ENCODE assay signal across 9 cellular contexts in the genomic region with DNA sequence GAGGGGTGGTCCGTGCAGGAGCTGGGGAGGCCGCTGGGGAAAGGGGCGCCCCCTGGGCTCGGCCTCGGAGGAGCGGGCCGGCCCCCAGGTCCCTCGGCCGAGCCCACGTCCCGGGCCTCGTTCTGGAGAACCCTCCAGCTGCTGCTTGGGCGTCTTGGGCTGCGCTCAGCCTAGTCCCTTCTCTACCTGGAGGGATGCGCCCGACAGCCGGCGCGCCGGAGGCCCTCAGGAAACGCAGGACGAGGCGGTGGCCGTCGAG. TPM values are rescaled to one million over a fixed set of nuclear protein-coding genes. Genes with fewer than 3 reads are reported as not detected.
DNase-seq lines count a peak whose midpoint lies in the region; ATAC-seq and TF ChIP-seq lines count a peak whose summit lies in the region.
"Had no signal": no experiment of that assay in that cellular context is flagged by ENCODE, and none has a peak within 500 bp of the region (broad histone marks: within the 10 kb centered on the region; RNA-seq: fewer than 3 reads in every experiment).

No MANE protein-coding gene starts in this region.

- H3K4me1 ChIP-seq in Caco-2: peaks cover 9% of the 10 kb centered on the region; the same call in 1 of the 2 replicates

- H3K9me3 ChIP-seq in Caco-2: no peaks in the 10 kb centered on the region

- H3K27ac Mint-ChIP-seq in Caco-2 (ENCODE audit: unreplicated experiment): no peak overlapping the region
- no peak overlapping the region for H3K27ac Mint-ChIP-seq in activated CD8-positive, alpha-beta T cell treated with anti-CD3 and anti-CD28 coated beads, Interleukin-2, amount 10 ng/mL, durations not matched to agents 7 days and 5 days

- no TSS peak for BruUV-seq in Caco-2 (replicated peaks; lab: Mats Ljungman, UMichigan)

- H3K27me3 Mint-ChIP-seq in Caco-2 (ENCODE audit: insufficient read depth, unreplicated experiment): no peaks in the 10 kb centered on the region
- no peaks in the 10 kb centered on the region for H3K27me3 Mint-ChIP-seq in activated CD8-positive, alpha-beta T cell treated with anti-CD3 and anti-CD28 coated beads, Interleukin-2, amount 10 ng/mL, durations not matched to agents 7 days and 5 days (ENCODE audit: low read depth)

- CTCF ChIA-PET in Caco-2 (lab: Charles Lee): interaction anchor here (0.8 kb wide), 1 partner anchor 217 kb away, joined by 3 read pairs; no protein-coding TSS in a partner anchor
- CTCF ChIA-PET in activated CD8-positive, alpha-beta T cell treated with anti-CD3 and anti-CD28 coated beads, Interleukin-2, amount 10 ng/mL, durations not matched to agents 7 days and 5 days (lab: Charles Lee): interaction anchor here (1.0 to 1.9 kb wide), 7 partner anchors 9 to 144 kb away, joined by 3 to 18 read pairs (median 6); a partner anchor contains a TSS

- TF ChIP-seq POLR2A in lower leg skin (IDR thresholded peaks at IDR 0.05): no peak

- no peaks in the 10 kb centered on the region for H3K27me3 ChIP-seq in Caco-2 (replicated peaks; ENCODE audit: control insufficient read depth, insufficient read depth, low read length)

- no peak for TF ChIP-seq CTCF in Caco-2 (IDR thresholded peaks at IDR 0.05; ENCODE audit: insufficient read depth in 1 of 2, low read depth in 1 of 2, low read length in 1 of 2, severe bottlenecking in 1 of 2, unreplicated experiment in 1 of 2)
- TF ChIP-seq CTCF in lower leg skin (IDR thresholded peaks at IDR 0.05): no peak

- peak; percentile 25 for ATAC-seq in HG02678 (IDR thresholded peaks at IDR 0.05; ENCODE audit: unreplicated experiment)
- ATAC-seq in activated CD8-positive, alpha-beta T cell treated with anti-CD3 and anti-CD28 coated beads, Interleukin-2, amount 10 ng/mL, durations not matched to agents 7 days and 5 days: no peak

- intact Hi-C loops in Caco-2 (cut with micrococcal nuclease; ENCODE audit: unreplicated experiment) (loop anchor here (1.0 kb wide), 1 partner anchor 32 kb away; a partner anchor contains a TSS), lower leg skin (cut with DNase I; ENCODE audit: low total_unique reads) (no loop called here)

- DNase-seq in Caco-2 (no peak), lower leg skin (ENCODE audit: low spot score in 2 of 2) (no peak), activated gamma-delta T cell (lab: John Stamatoyannopoulos, UW) (no peak), NCI-H345 treated with DMSO at 0.1 percent for 48 hours (lab: John Stamatoyannopoulos, UW; ENCODE audit: unreplicated experiment) (no peak), HUDEP-2 (lab: John Stamatoyannopoulos, UW; ENCODE audit: unreplicated experiment in 76 of 76) (no peak), NCI-H187 (lab: John Stamatoyannopoulos, UW) (no peak)
- DNase-seq in activated CD8-positive, alpha-beta T cell treated with anti-CD3 and anti-CD28 coated beads, Interleukin-2, amount 10 ng/mL, durations not matched to agents 7 days and 5 days: no peak

- H3K36me3 ChIP-seq in Caco-2 (ENCODE audit: control insufficient read depth, insufficient read depth, low read length): no peaks in the 10 kb centered on the region

- H3K4me3 ChIP-seq in Caco-2 (ENCODE audit: low read depth, low read length) (peak overlapping the region; percentile 41), lower leg skin (ENCODE audit: low read depth, poor library complexity, severe bottlenecking) (peak overlapping the region; percentile 7)

- H3K9me3 Mint-ChIP-seq in Caco-2 (ENCODE audit: unreplicated experiment): no peaks in the 10 kb centered on the region
- H3K9me3 Mint-ChIP-seq in activated CD8-positive, alpha-beta T cell treated with anti-CD3 and anti-CD28 coated beads, Interleukin-2, amount 10 ng/mL, durations not matched to agents 7 days and 5 days (ENCODE audit: insufficient read depth): no peaks in the 10 kb centered on the region

- POLR2A ChIA-PET in Caco-2 (lab: Charles Lee): interaction anchor here (1.1 kb wide), 1 partner anchor 32 kb away, joined by 4 read pairs; a partner anchor contains a TSS
- POLR2A ChIA-PET in activated CD8-positive, alpha-beta T cell treated with anti-CD3 and anti-CD28 coated beads, Interleukin-2, amount 10 ng/mL, durations not matched to agents 7 days and 5 days (lab: Charles Lee): interaction anchor here (2.4 kb wide), 1 partner anchor 32 kb away, joined by 20 read pairs; a partner anchor contains a TSS

- H3K4me1 Mint-ChIP-seq in Caco-2 (ENCODE audit: low read depth, unreplicated experiment): no peaks in the 10 kb centered on the region
- peaks cover 56% of the 10 kb centered on the region for H3K4me1 Mint-ChIP-seq in activated CD8-positive, alpha-beta T cell treated with anti-CD3 and anti-CD28 coated beads, Interleukin-2, amount 10 ng/mL, durations not matched to agents 7 days and 5 days (ENCODE audit: low read depth)

- 0 to 1% methylated on average over 4 to 12 of the region's 25 CpGs for WGBS in lower leg skin, 2 donors

- peaks cover 6% of the 10 kb centered on the region for H3K36me3 Mint-ChIP-seq in Caco-2 (ENCODE audit: insufficient read depth, unreplicated experiment)
- H3K36me3 Mint-ChIP-seq in activated CD8-positive, alpha-beta T cell treated with anti-CD3 and anti-CD28 coated beads, Interleukin-2, amount 10 ng/mL, durations not matched to agents 7 days and 5 days (ENCODE audit: low read depth): peaks cover 10% of the 10 kb centered on the region

- H3K4me3 Mint-ChIP-seq in Caco-2 (ENCODE audit: unreplicated experiment): peak overlapping the region; percentile 69
- peak overlapping the region; percentile 60 for H3K4me3 Mint-ChIP-seq in activated CD8-positive, alpha-beta T cell treated with anti-CD3 and anti-CD28 coated beads, Interleukin-2, amount 10 ng/mL, durations not matched to agents 7 days and 5 days

RNA-seq across cellular contexts. Expression of a gene that starts 0.3 kb away (rescaled TPM):
- total RNA-seq in Caco-2 (2022): 35.4 and 41.3 TPM in 2 replicates
- 10 to 100 TPM; 26.3 to 28.0 TPM for total RNA-seq in activated CD8-positive, alpha-beta T cell treated with anti-CD3 and anti-CD28 coated beads, Interleukin-2, amount 10 ng/mL, durations not matched to agents 7 days and 5 days
- total RNA-seq in lower leg skin: 10 to 100 TPM; 34.8 to 65.1 (median 48.2) TPM

RNA-seq across cellular contexts. Expression of a gene that starts 32.3 kb away (rescaled TPM):
- total RNA-seq in Caco-2 (2022) (28.6 and 32.2 TPM in 2 replicates), lower leg skin (10 to 100 TPM; 31.6 to 73.9 (median 35.7) TPM)
- 10 to 100 TPM; 36.7 to 38.5 TPM for total RNA-seq in activated CD8-positive, alpha-beta T cell treated with anti-CD3 and anti-CD28 coated beads, Interleukin-2, amount 10 ng/mL, durations not matched to agents 7 days and 5 days

RNA-seq across cellular contexts. Expression of a gene that starts 42.5 kb away (rescaled TPM):
- total RNA-seq in Caco-2 (2022) (6.0 and 6.8 TPM in 2 replicates), lower leg skin (1 to 10 TPM in 1 of 4 donors, under 1 TPM in 3; 0.34 to 4.7 (median 0.54) TPM)
- total RNA-seq in activated CD8-positive, alpha-beta T cell treated with anti-CD3 and anti-CD28 coated beads, Interleukin-2, amount 10 ng/mL, durations not matched to agents 7 days and 5 days: under 1 TPM; 0.34 TPM
- total RNA-seq: HT1080 had no signal

RNA-seq across cellular contexts. Expression of a gene that starts 47.5 kb away (rescaled TPM):
- total RNA-seq in Caco-2 (2022): 65.1 and 68.4 TPM in 2 replicates
- total RNA-seq in activated CD8-positive, alpha-beta T cell treated with anti-CD3 and anti-CD28 coated beads, Interleukin-2, amount 10 ng/mL, durations not matched to agents 7 days and 5 days: 100 to 1,000 TPM; 101 to 103 TPM
- 10 to 100 TPM in 3 of 4 donors, 1 to 10 TPM in 1; 6.6 to 16.2 (median 12.0) TPM for total RNA-seq in lower leg skin
